15 cellular contexts compared by ENCODE assay signal in the genomic region with DNA sequence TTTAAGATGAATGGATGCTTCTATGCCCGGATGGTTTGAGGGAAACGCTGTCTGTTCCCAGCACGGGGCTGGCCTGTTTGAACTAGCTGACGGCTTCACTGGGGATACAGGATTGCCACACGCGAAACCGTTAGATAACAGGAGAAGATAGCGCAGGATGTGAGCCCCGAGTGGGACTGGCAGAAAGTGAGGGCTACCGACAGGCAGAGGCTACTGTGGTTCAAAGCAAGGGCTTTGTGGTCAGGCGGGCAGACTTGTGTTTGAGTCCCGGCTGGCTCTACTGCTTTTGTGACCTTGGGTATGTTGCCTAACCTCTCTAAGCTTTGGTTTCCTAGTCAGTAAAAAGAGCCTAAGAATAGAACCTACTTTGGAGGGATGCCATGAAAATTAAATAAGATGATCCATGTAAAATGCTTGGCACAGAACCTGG. TPM values are rescaled to one million over a fixed set of nuclear protein-coding genes. Genes with fewer than 3 reads are reported as not detected.
DNase-seq lines count a peak whose midpoint lies in the region; ATAC-seq and TF ChIP-seq lines count a peak whose summit lies in the region.
"Had no signal": no experiment of that assay in that cellular context is flagged by ENCODE, and none has a peak within 500 bp of the region (broad histone marks: within the 10 kb centered on the region; RNA-seq: fewer than 3 reads in every experiment).

No MANE protein-coding gene starts in this region.

- no peak for TF ChIP-seq CTCF in tibial nerve (IDR thresholded peaks at IDR 0.05)

- peak overlapping the region; percentile 25 for H3K27ac Mint-ChIP-seq in activated naive CD4-positive, alpha-beta T cell treated with anti-CD3 and anti-CD28 coated beads, Interleukin-2, amount 50 U/mL, for 24 hours
- H3K27ac Mint-ChIP-seq in activated naive CD4-positive, alpha-beta T cell treated with anti-CD3 and anti-CD28 coated beads for 36 hours = no peak overlapping the region
- H3K27ac Mint-ChIP-seq: activated naive CD4-positive, alpha-beta T cell treated with anti-CD3 and anti-CD28 coated beads, Interleukin-2, amount 50 U/mL, for 72 hours had no signal

- no peaks in the 10 kb centered on the region for H3K27me3 ChIP-seq in tibial nerve

- no peaks in the 10 kb centered on the region for H3K9me3 Mint-ChIP-seq in activated naive CD4-positive, alpha-beta T cell treated with anti-CD3 and anti-CD28 coated beads, Interleukin-2, amount 50 U/mL, for 24 hours
- no peaks in the 10 kb centered on the region for H3K9me3 Mint-ChIP-seq in activated naive CD4-positive, alpha-beta T cell treated with anti-CD3 and anti-CD28 coated beads for 36 hours
- H3K9me3 Mint-ChIP-seq: activated naive CD4-positive, alpha-beta T cell treated with anti-CD3 and anti-CD28 coated beads, Interleukin-2, amount 50 U/mL, for 72 hours; IgD-negative memory B cell had no signal

- H3K4me1 ChIP-seq in tibial nerve = peaks cover 0 to 44% (median 27%) of the 10 kb centered on the region in 4 donors

- no peaks in the 10 kb centered on the region for H3K36me3 ChIP-seq in tibial nerve

- peak; percentile 55 for ATAC-seq in left lobe of liver
- ATAC-seq: activated naive CD4-positive, alpha-beta T cell treated with anti-CD3 and anti-CD28 coated beads, Interleukin-2, amount 50 U/mL, for 72 hours had no signal

- peak overlapping the region; percentile 47 for H3K4me3 Mint-ChIP-seq in activated naive CD4-positive, alpha-beta T cell treated with anti-CD3 and anti-CD28 coated beads, Interleukin-2, amount 50 U/mL, for 24 hours
- no peak overlapping the region for H3K4me3 Mint-ChIP-seq in activated naive CD4-positive, alpha-beta T cell treated with anti-CD3 and anti-CD28 coated beads for 36 hours

- no peak overlapping the region for H3K4me3 ChIP-seq in tibial nerve
- H3K4me3 ChIP-seq: lung had no signal

- CTCF ChIA-PET in activated naive CD4-positive, alpha-beta T cell treated with anti-CD3 and anti-CD28 coated beads for 36 hours (lab: Charles Lee) = interaction anchor here (1.0 kb wide), 1 partner anchor 95 kb away, joined by 3 read pairs; no protein-coding TSS in a partner anchor

- peaks cover 3% of the 10 kb centered on the region for H3K27me3 Mint-ChIP-seq in activated naive CD4-positive, alpha-beta T cell treated with anti-CD3 and anti-CD28 coated beads, Interleukin-2, amount 50 U/mL, for 24 hours
- peaks cover 12% of the 10 kb centered on the region for H3K27me3 Mint-ChIP-seq in activated naive CD4-positive, alpha-beta T cell treated with anti-CD3 and anti-CD28 coated beads for 36 hours (ENCODE audit: low read depth)

- H3K27ac ChIP-seq in tibial nerve = peak overlapping the region; percentile 5 to 92 (median 86)

- DNase-seq in activated naive CD4-positive, alpha-beta T cell treated with anti-CD3 and anti-CD28 coated beads for 36 hours = no peak
- DNase-seq in amniotic epithelial cell (ENCODE audit: low read depth) (peak; percentile 90), left lobe of liver (ENCODE audit: low spot score) (peak; percentile 81), tibial nerve (ENCODE audit: low spot score in 2 of 2) (no peak), DMS153 (lab: John Stamatoyannopoulos, UW) (no peak), kidney tubule cell (ENCODE audit: low spot score) (no peak), cerebellar cortex (ENCODE audit: low spot score) (no peak)
- DNase-seq: activated CD4-positive, CD25-positive, alpha-beta regulatory T cell; NCI-H526 treated with DMSO at 0.1 percent for 48 hours; stimulated activated CD4-positive, alpha-beta T cell treated with anti-CD3 and anti-CD28 coated beads, Interleukin-4, amount 100 ng/mL, for 24 hours had no signal

- H3K4me1 Mint-ChIP-seq in activated naive CD4-positive, alpha-beta T cell treated with anti-CD3 and anti-CD28 coated beads, Interleukin-2, amount 50 U/mL, for 24 hours = peaks cover 25% of the 10 kb centered on the region
- peaks cover 5% of the 10 kb centered on the region for H3K4me1 Mint-ChIP-seq in activated naive CD4-positive, alpha-beta T cell treated with anti-CD3 and anti-CD28 coated beads for 36 hours (ENCODE audit: low read depth)

- H3K36me3 Mint-ChIP-seq in activated naive CD4-positive, alpha-beta T cell treated with anti-CD3 and anti-CD28 coated beads, Interleukin-2, amount 50 U/mL, for 24 hours = no peaks in the 10 kb centered on the region
- H3K36me3 Mint-ChIP-seq in activated naive CD4-positive, alpha-beta T cell treated with anti-CD3 and anti-CD28 coated beads for 36 hours (ENCODE audit: low read depth) = no peaks in the 10 kb centered on the region
- H3K36me3 Mint-ChIP-seq: IgD-negative memory B cell had no signal

- no peak for TF ChIP-seq POLR2A in tibial nerve (IDR thresholded peaks at IDR 0.05)

- H3K9me3 ChIP-seq in tibial nerve = no peaks in the 10 kb centered on the region

- WGBS in tibial nerve, 2 donors = 27 to 35% methylated on average over 12 of the region's 12 CpGs

- TF ChIP-seq EP300 in tibial nerve (IDR thresholded peaks at IDR 0.05) = no peak

- intact Hi-C loops in activated naive CD4-positive, alpha-beta T cell treated with anti-CD3 and anti-CD28 coated beads for 36 hours (cut with micrococcal nuclease) = no loop called here

RNA-seq across cellular contexts. Expression of gene OAF, which starts 2.8 kb away (rescaled TPM):
- total RNA-seq in activated naive CD4-positive, alpha-beta T cell treated with anti-CD3 and anti-CD28 coated beads for 36 hours = 1 to 10 TPM; 1.5 to 1.6 TPM
- total RNA-seq in left lobe of liver (345 TPM), tibial nerve (100 to 1,000 TPM in 3 of 4 donors, 10 to 100 TPM in 1; 74.7 to 192 (median 124) TPM)

RNA-seq across cellular contexts. Expression of gene POU2F3, which starts 31.9 kb away (rescaled TPM):
- total RNA-seq in activated naive CD4-positive, alpha-beta T cell treated with anti-CD3 and anti-CD28 coated beads for 36 hours = not detected
- total RNA-seq in left lobe of liver = not detected
- total RNA-seq in tibial nerve = under 1 TPM in 1 of 4 donors, not detected in 3; 0.22 TPM
- total RNA-seq: A673; activated naive CD4-positive, alpha-beta T cell treated with anti-CD3 and anti-CD28 coated beads, Interleukin-2, amount 50 U/mL, for 72 hours had no signal

Comparison
In these comparisons a context has a peak if more than half of its experiments do, and no peak if none do; other contexts are left out.
1. DNase-seq: peak in amniotic epithelial cell (single experiment) and left lobe of liver (single experiment); none in activated naive CD4-positive, alpha-beta T cell treated with anti-CD3 and anti-CD28 coated beads for 36 hours (single experiment), tibial nerve (0 of 2), DMS153 (single experiment), kidney tubule cell (single experiment) and cerebellar cortex (single experiment).
2. RNA of gene OAF, which starts 2.8 kb away (total RNA-seq): 345 TPM in left lobe of liver (single experiment) and 74.7 to 192 TPM in tibial nerve; 1.5 to 1.6 TPM in activated naive CD4-positive, alpha-beta T cell treated with anti-CD3 and anti-CD28 coated beads for 36 hours; every median in the first group is over 10 times any median in the second.